Comparison of ENCODE assay signal across 8 cellular contexts in genomic region chr4:118835896-118836762, GRCh38. TPM values are rescaled to one million over a fixed set of nuclear protein-coding genes. Genes with fewer than 3 reads are reported as not detected.
DNase-seq lines count a peak whose midpoint lies in the region; ATAC-seq and TF ChIP-seq lines count a peak whose summit lies in the region.

Gene SEC24D, minus strand, starts transcription at chr4:118836126. Its CDS starts 2,430 bp downstream, at chr4:118833696.

- DNase-seq in ELR (ENCODE audit: low read depth) (peak; percentile 88), GM23338 (ENCODE audit: low spot score) (peak; percentile 95), Kasumi-1 (lab: John Stamatoyannopoulos, UW) (peak; percentile 80 to 81), SJCRH30 (peak; percentile 91 to 93), foreskin melanocyte (peak; percentile 70)
- peak; percentile 75 for DNase-seq in activated gamma-delta T cell treated with anti-CD3 and anti-CD28 coated beads, Interleukin-2, amount 50 U/mL, for 16 hours (ENCODE audit: low read depth)

- H3K9me3 ChIP-seq in SJCRH30 (replicated peaks) (no peaks in the 10 kb centered on the region), neuron (ENCODE audit: low read length) (no peaks in the 10 kb centered on the region), subcutaneous abdominal adipose tissue (ENCODE audit: control insufficient read depth in 5 of 5, low read length in 5 of 5) (no peaks in the 10 kb centered on the region)

- ATAC-seq in GM23338: peak; percentile 90

- H3K4me2 ChIP-seq in GM23338: peak within 1 kb of the TSS; percentile 86

- H3K36me3 ChIP-seq in GM23338 (ENCODE audit: insufficient read depth) (peaks cover 17% of the 10 kb centered on the region), SJCRH30 (peaks cover 14% of the 10 kb centered on the region), neuron (ENCODE audit: insufficient read depth, low read length) (no peaks in the 10 kb centered on the region), subcutaneous abdominal adipose tissue (ENCODE audit: control insufficient read depth in 5 of 5, insufficient read depth in 5 of 5, low read length in 5 of 5) (peaks cover 13 to 23% (median 19%) of the 10 kb centered on the region in 5 donors)

- peaks cover 7% of the 10 kb centered on the region; the same call in 1 of the 2 replicates for H3F3A ChIP-seq in GM23338 (replicated peaks; ENCODE audit: low read depth)

- H3K9me3 Mint-ChIP-seq in GM23338: no peaks in the 10 kb centered on the region

- H3K9me2 ChIP-seq in GM23338 (ENCODE audit: insufficient read depth): no peaks in the 10 kb centered on the region

- peak within 1 kb of the TSS; percentile 79 to 96 (median 88) for H3K9ac ChIP-seq in subcutaneous abdominal adipose tissue (ENCODE audit: low read length in 5 of 5)

- peaks cover 44% of the 10 kb centered on the region for H3K79me2 ChIP-seq in GM23338 (replicated peaks; ENCODE audit: insufficient read depth)

- H3K27ac ChIP-seq in GM23338 (ENCODE audit: low read depth): peak within 1 kb of the TSS; percentile 99
- peak within 1 kb of the TSS; percentile 43 for H3K27ac ChIP-seq in SJCRH30
- H3K27ac ChIP-seq in subcutaneous abdominal adipose tissue (ENCODE audit: low read depth, low read length): peak within 1 kb of the TSS; percentile 92

- peak within 1 kb of the TSS; percentile 99 for H3K27ac Mint-ChIP-seq in GM23338

- H3K4me1 Mint-ChIP-seq in GM23338: peaks cover 24% of the 10 kb centered on the region

- H4K20me1 ChIP-seq in GM23338 (replicated peaks; ENCODE audit: insufficient read depth): peaks cover 7% of the 10 kb centered on the region

- H2AFZ ChIP-seq in GM23338 (peak within 1 kb of the TSS; percentile 87), neuron (ENCODE audit: low read depth, low read length) (peak within 1 kb of the TSS; percentile 96)

- peak in 1 of 2 experiments; percentile 29; a peak in 2 of 4 replicates for TF ChIP-seq CTCF in GM23338 (conservative IDR thresholded peaks at IDR 0.05; ENCODE audit: low read depth in 2 of 2)

- no peaks in the 10 kb centered on the region for H3K27me3 ChIP-seq in GM23338 (ENCODE audit: insufficient read depth)
- H3K27me3 ChIP-seq in SJCRH30: no peaks in the 10 kb centered on the region
- H3K27me3 ChIP-seq in neuron (ENCODE audit: insufficient read depth, low read length): no peaks in the 10 kb centered on the region
- H3K27me3 ChIP-seq in subcutaneous abdominal adipose tissue (ENCODE audit: control insufficient read depth in 5 of 5, insufficient read depth in 4 of 5, low read length in 5 of 5): no peaks in the 10 kb centered on the region

- H3K4me3 Mint-ChIP-seq in GM23338: peak within 1 kb of the TSS; percentile 88

- H3K36me3 Mint-ChIP-seq in GM23338 (ENCODE audit: low read depth): peaks cover 20% of the 10 kb centered on the region

- H3K4me3 ChIP-seq in GM23338 (peak within 1 kb of the TSS; percentile 87), SJCRH30 (peak within 1 kb of the TSS; percentile 97), neuron (ENCODE audit: low read length) (peak within 1 kb of the TSS; percentile 65), subcutaneous abdominal adipose tissue (ENCODE audit: low read depth in 1 of 5, low read length in 5 of 5) (peak within 1 kb of the TSS; percentile 71 to 97 (median 92))

- H3K4me1 ChIP-seq in GM23338 (ENCODE audit: insufficient read depth) (peaks cover 27% of the 10 kb centered on the region), SJCRH30 (0 out of 2 replicates have a peak, but pooled peaks cover 4% of the 10 kb centered on the region), neuron (ENCODE audit: insufficient read depth, low read length) (peaks cover 3% of the 10 kb centered on the region), subcutaneous abdominal adipose tissue (ENCODE audit: control insufficient read depth in 5 of 5, insufficient read depth in 5 of 5, low read length in 5 of 5) (peaks cover 3 to 16% (median 16%) of the 10 kb centered on the region in 5 donors)

- peaks cover 17% of the 10 kb centered on the region for H3K27me3 Mint-ChIP-seq in GM23338 (ENCODE audit: insufficient read depth, low read depth, poor library complexity)

TF ChIP-seq in GM23338, 12 proteins besides CTCF, POLR2A, EP300 and RAD21:
- TF ChIP-seq REST (IDR thresholded peaks at IDR 0.05; ENCODE audit: unreplicated experiment): peak; percentile 21
- peak; percentile 60 for TF ChIP-seq POLR2AphosphoS5 (IDR thresholded peaks at IDR 0.05; ENCODE audit: low read depth)
- no peak for TF ChIP-seq ZNF114 (CRISPR knock-in tag; IDR thresholded peaks at IDR 0.05)
- TF ChIP-seq CREB1 (CRISPR knock-in tag; IDR thresholded peaks at IDR 0.05; ENCODE audit: low read depth): peak; percentile 89

RNA-seq across cellular contexts. Expression of gene SEC24D, which starts in this region (rescaled TPM):
- 87.3 and 94.8 TPM in 2 replicates for total RNA-seq in GM23338 (2014; rRNA removed; shearing (Covaris generic))
- 33.2 and 37.6 TPM in 2 replicates for polyA plus RNA-seq in GM23338 (2016; fragmentation: Nextera tagmentation; extraction: Ambion mirVana)
- 23.6 and 25.9 TPM in 2 replicates for total RNA-seq in SJCRH30 (2014; rRNA removed; shearing (Covaris generic))

Comparison
In these comparisons a context has a peak if more than half of its experiments do, and no peak if none do; other contexts are left out.
1. Peak in every context shown above with its lines: DNase-seq, ATAC-seq, H3K4me3 ChIP-seq and H3K27ac ChIP-seq.
2. H3K27ac ChIP-seq: peak in every context shown above with its lines; median percentile 99 in GM23338; 92 in subcutaneous abdominal adipose tissue; 43 in SJCRH30.